28 cellular contexts compared by ENCODE assay signal in the genomic region with DNA sequence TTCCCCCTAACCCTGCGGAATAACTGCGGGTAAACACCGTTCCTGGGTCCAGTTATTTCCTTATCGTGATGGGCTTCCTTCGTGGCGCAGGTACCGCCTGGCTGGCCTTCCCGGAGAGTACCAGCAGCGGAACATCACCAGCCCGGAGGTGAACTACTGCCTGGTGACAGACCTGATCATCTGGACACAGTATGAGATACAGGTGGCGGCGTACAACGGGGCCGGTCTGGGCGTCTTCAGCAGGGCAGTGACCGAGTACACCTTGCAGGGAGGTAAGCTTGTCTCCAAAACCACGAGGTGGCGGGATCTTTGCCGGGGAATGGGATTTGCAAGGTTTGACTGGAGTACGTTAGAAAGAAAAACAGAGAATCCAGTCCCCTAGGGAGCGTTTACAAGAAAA.
"Had no signal": no experiment of that assay in that cellular context is flagged by ENCODE, and none has a peak within 500 bp of the region (broad histone marks: within the 10 kb centered on the region; RNA-seq: fewer than 3 reads in every experiment).

No MANE protein-coding gene starts in this region.

- H3K4me3 Mint-ChIP-seq: activated CD4-positive, alpha-beta memory T cell treated with anti-CD3 and anti-CD28 coated beads for 36 hours; activated CD4-positive, alpha-beta T cell treated with anti-CD3 and anti-CD28 coated beads for 36 hours; activated CD4-positive, alpha-beta T cell treated with anti-CD3 and anti-CD28 coated beads, Interleukin-2, amount 10 ng/mL, durations not matched to agents 24 days and 14 days; activated CD8-positive, alpha-beta memory T cell treated with anti-CD3 and anti-CD28 coated beads, Interleukin-2, amount 10 ng/mL, durations not matched to agents 7 days and 5 days; activated CD8-positive, alpha-beta T cell treated with anti-CD3 and anti-CD28 coated beads, Interleukin-2, amount 10 ng/mL, durations not matched to agents 7 days and 5 days; activated naive CD4-positive, alpha-beta T cell treated with anti-CD3 and anti-CD28 coated beads, Interleukin-2, amount 10 ng/mL, durations not matched to agents 7 days and 5 days; activated naive CD8-positive, alpha-beta T cell treated with anti-CD3 and anti-CD28 coated beads, Interleukin-2, amount 10 ng/mL, durations not matched to agents 7 days and 5 days; activated T-cell treated with anti-CD3 and anti-CD28 coated beads, Interleukin-2, amount 50 U/mL, for 72 hours; brain had no signal

- H3K27ac ChIP-seq: ascending aorta, breast epithelium, cardiac muscle cell, colonic mucosa, esophagus muscularis mucosa, foreskin keratinocyte, gastrocnemius medialis had no signal

- H3K4me1 Mint-ChIP-seq: activated CD4-positive, alpha-beta T cell treated with anti-CD3 and anti-CD28 coated beads for 36 hours; activated CD4-positive, alpha-beta T cell treated with anti-CD3 and anti-CD28 coated beads, Interleukin-2, amount 10 ng/mL, durations not matched to agents 24 days and 14 days; activated CD8-positive, alpha-beta memory T cell treated with anti-CD3 and anti-CD28 coated beads, Interleukin-2, amount 10 ng/mL, durations not matched to agents 7 days and 5 days; activated naive CD4-positive, alpha-beta T cell treated with anti-CD3 and anti-CD28 coated beads, Interleukin-2, amount 10 ng/mL, durations not matched to agents 7 days and 5 days; activated naive CD8-positive, alpha-beta T cell treated with anti-CD3 and anti-CD28 coated beads, Interleukin-2, amount 10 ng/mL, durations not matched to agents 7 days and 5 days had no signal

- H3K36me3 ChIP-seq: breast epithelium, cardiac muscle cell, colonic mucosa, gastrocnemius medialis had no signal

- H3K4me3 ChIP-seq: ascending aorta, breast epithelium, cardiac muscle cell, colonic mucosa, esophagus muscularis mucosa, gastrocnemius medialis had no signal

- H3K27ac Mint-ChIP-seq: activated CD4-positive, alpha-beta memory T cell treated with anti-CD3 and anti-CD28 coated beads for 36 hours; activated CD4-positive, alpha-beta T cell treated with anti-CD3 and anti-CD28 coated beads for 36 hours; activated CD4-positive, alpha-beta T cell treated with anti-CD3 and anti-CD28 coated beads, Interleukin-2, amount 10 ng/mL, durations not matched to agents 24 days and 14 days; activated CD8-positive, alpha-beta memory T cell treated with anti-CD3 and anti-CD28 coated beads, Interleukin-2, amount 10 ng/mL, durations not matched to agents 7 days and 5 days; activated CD8-positive, alpha-beta T cell treated with anti-CD3 and anti-CD28 coated beads, Interleukin-2, amount 10 ng/mL, durations not matched to agents 7 days and 5 days; activated naive CD4-positive, alpha-beta T cell treated with anti-CD3 and anti-CD28 coated beads, Interleukin-2, amount 10 ng/mL, durations not matched to agents 7 days and 5 days; activated naive CD8-positive, alpha-beta T cell treated with anti-CD3 and anti-CD28 coated beads, Interleukin-2, amount 10 ng/mL, durations not matched to agents 7 days and 5 days; activated T-cell treated with anti-CD3 and anti-CD28 coated beads, Interleukin-2, amount 50 U/mL, for 72 hours; brain had no signal

- ATAC-seq: activated CD4-positive, alpha-beta T cell treated with anti-CD3 and anti-CD28 coated beads for 36 hours; activated CD8-positive, alpha-beta memory T cell treated with anti-CD3 and anti-CD28 coated beads, Interleukin-2, amount 10 ng/mL, durations not matched to agents 7 days and 5 days; activated CD8-positive, alpha-beta T cell treated with anti-CD3 and anti-CD28 coated beads, Interleukin-2, amount 10 ng/mL, durations not matched to agents 7 days and 5 days; activated naive CD4-positive, alpha-beta T cell treated with anti-CD3 and anti-CD28 coated beads, Interleukin-2, amount 50 U/mL, for 72 hours; activated T-cell treated with anti-CD3 and anti-CD28 coated beads, Interleukin-2, amount 50 U/mL, for 72 hours; foreskin keratinocyte; gastrocnemius medialis had no signal

- H3K36me3 Mint-ChIP-seq: activated CD8-positive, alpha-beta memory T cell treated with anti-CD3 and anti-CD28 coated beads, Interleukin-2, amount 10 ng/mL, durations not matched to agents 7 days and 5 days; activated naive CD4-positive, alpha-beta T cell treated with anti-CD3 and anti-CD28 coated beads, Interleukin-2, amount 10 ng/mL, durations not matched to agents 7 days and 5 days; activated naive CD8-positive, alpha-beta T cell treated with anti-CD3 and anti-CD28 coated beads, Interleukin-2, amount 10 ng/mL, durations not matched to agents 7 days and 5 days had no signal

- H3K4me1 ChIP-seq: ascending aorta, breast epithelium, colonic mucosa, esophagus muscularis mucosa, foreskin keratinocyte, gastrocnemius medialis had no signal

- DNase-seq: activated CD4-positive, alpha-beta memory T cell treated with anti-CD3 and anti-CD28 coated beads for 36 hours; activated CD4-positive, alpha-beta T cell treated with anti-CD3 and anti-CD28 coated beads for 36 hours; activated CD4-positive, alpha-beta T cell treated with anti-CD3 and anti-CD28 coated beads, Interleukin-2, amount 10 ng/mL, durations not matched to agents 24 days and 14 days; activated CD4-positive, CD25-positive, alpha-beta regulatory T cell; activated CD4-positive, CD25-positive, alpha-beta regulatory T cell treated with anti-CD3 and anti-CD28 coated beads, Interleukin-2, amount 50 U/mL, for 72 hours; activated CD8-positive, alpha-beta memory T cell treated with anti-CD3 and anti-CD28 coated beads, Interleukin-2, amount 10 ng/mL, durations not matched to agents 7 days and 5 days; activated CD8-positive, alpha-beta memory T cell treated with anti-CD3 and anti-CD28 coated beads, Interleukin-2, amount 50 U/mL, for 4 hours; activated CD8-positive, alpha-beta T cell treated with anti-CD3 and anti-CD28 coated beads, Interleukin-2, amount 10 ng/mL, durations not matched to agents 7 days and 5 days; activated gamma-delta T cell; activated naive CD4-positive, alpha-beta T cell; activated naive CD4-positive, alpha-beta T cell treated with anti-CD3 and anti-CD28 coated beads, Interleukin-2, amount 10 ng/mL, durations not matched to agents 7 days and 5 days; activated naive CD8-positive, alpha-beta T cell treated with anti-CD3 and anti-CD28 coated beads, Interleukin-2, amount 10 ng/mL, durations not matched to agents 7 days and 5 days; activated T-cell treated with anti-CD3 and anti-CD28 coated beads, Interleukin-2, amount 50 U/mL, for 1 hour; activated T-cell treated with anti-CD3 and anti-CD28 coated beads, Interleukin-2, amount 50 U/mL, for 72 hours; central memory CD4-positive, alpha-beta T cell; cerebellar nuclear complex; colonic mucosa; effector memory CD4-positive, alpha-beta T cell; erythroblast; foreskin keratinocyte; gastrocnemius medialis; T-helper 2 cell had no signal

- H3K27me3 Mint-ChIP-seq: activated CD4-positive, alpha-beta T cell treated with anti-CD3 and anti-CD28 coated beads for 36 hours; activated CD4-positive, alpha-beta T cell treated with anti-CD3 and anti-CD28 coated beads, Interleukin-2, amount 10 ng/mL, durations not matched to agents 24 days and 14 days; activated CD8-positive, alpha-beta memory T cell treated with anti-CD3 and anti-CD28 coated beads, Interleukin-2, amount 10 ng/mL, durations not matched to agents 7 days and 5 days; activated naive CD8-positive, alpha-beta T cell treated with anti-CD3 and anti-CD28 coated beads, Interleukin-2, amount 10 ng/mL, durations not matched to agents 7 days and 5 days; brain had no signal

- H3K27me3 ChIP-seq: ascending aorta, breast epithelium, cardiac muscle cell, colonic mucosa, esophagus muscularis mucosa, foreskin keratinocyte, gastrocnemius medialis had no signal

- H3K9me3 ChIP-seq: colonic mucosa had no signal
